ENCODE assay signal across 15 cellular contexts in genomic region chr7:24858108-24858977, GRCh38.
DNase-seq lines count a peak whose midpoint lies in the region; ATAC-seq and TF ChIP-seq lines count a peak whose summit lies in the region.
"Had no signal": no experiment of that assay in that cellular context is flagged by ENCODE, and none has a peak within 500 bp of the region (broad histone marks: within the 10 kb centered on the region; RNA-seq: fewer than 3 reads in every experiment).

No MANE protein-coding gene starts in this region.

- POLR2A ChIA-PET in activated CD8-positive, alpha-beta T cell treated with anti-CD3 and anti-CD28 coated beads, Interleukin-2, amount 10 ng/mL, durations not matched to agents 7 days and 5 days (lab: Charles Lee): interaction anchor here (1.4 kb wide), 1 partner anchor 20 kb away, joined by 3 read pairs; no protein-coding TSS in a partner anchor

- H3K27me3 ChIP-seq in H7 (ENCODE audit: control insufficient read depth, insufficient read depth, low read length): no peaks in the 10 kb centered on the region
- H3K27me3 ChIP-seq in vagina: no peaks in the 10 kb centered on the region
- H3K27me3 ChIP-seq: BLaER1 had no signal

- H3K4me1 Mint-ChIP-seq in activated CD8-positive, alpha-beta T cell treated with anti-CD3 and anti-CD28 coated beads, Interleukin-2, amount 10 ng/mL, durations not matched to agents 7 days and 5 days (ENCODE audit: low read depth): peaks cover 11% of the 10 kb centered on the region

- no peaks in the 10 kb centered on the region for H3K9me3 ChIP-seq in vagina

- intact Hi-C loops in vagina (cut with DNase I): no loop called here

- no peak overlapping the region for H3K4me3 Mint-ChIP-seq in activated CD8-positive, alpha-beta T cell treated with anti-CD3 and anti-CD28 coated beads, Interleukin-2, amount 10 ng/mL, durations not matched to agents 7 days and 5 days

- CTCF ChIA-PET in activated CD8-positive, alpha-beta T cell treated with anti-CD3 and anti-CD28 coated beads, Interleukin-2, amount 10 ng/mL, durations not matched to agents 7 days and 5 days (lab: Charles Lee): no interaction called here

- H3K9me3 Mint-ChIP-seq in activated CD8-positive, alpha-beta T cell treated with anti-CD3 and anti-CD28 coated beads, Interleukin-2, amount 10 ng/mL, durations not matched to agents 7 days and 5 days (ENCODE audit: insufficient read depth): no peaks in the 10 kb centered on the region

- ATAC-seq in esophagus mucosa: no peak
- ATAC-seq in activated CD8-positive, alpha-beta T cell treated with anti-CD3 and anti-CD28 coated beads, Interleukin-2, amount 10 ng/mL, durations not matched to agents 7 days and 5 days: no peak
- ATAC-seq: Panc1 had no signal

- H3K36me3 ChIP-seq in H7 (replicated peaks; ENCODE audit: control insufficient read depth, insufficient read depth, low read length) (no peaks in the 10 kb centered on the region), vagina (peaks cover 0 to 2% of the 10 kb centered on the region in 2 donors)

- peak; percentile 26 for DNase-seq in H7
- DNase-seq in M059J (ENCODE audit: low read depth): peak; percentile 29
- peak; percentile 92 for DNase-seq in islet precursor cell
- DNase-seq in renal cortical epithelial cell (ENCODE audit: low read depth): peak; percentile 43
- DNase-seq in vagina (ENCODE audit: extremely low spot score in 2 of 2): no peak
- no peak for DNase-seq in activated CD8-positive, alpha-beta T cell treated with anti-CD3 and anti-CD28 coated beads, Interleukin-2, amount 10 ng/mL, durations not matched to agents 7 days and 5 days
- DNase-seq: DMS153, KG1, MM.1S, NCI-H1105, NCI-H1694 treated with DMSO at 0.1 percent for 48 hours, Right ventricle myocardium superior had no signal

- H3K27me3 Mint-ChIP-seq in activated CD8-positive, alpha-beta T cell treated with anti-CD3 and anti-CD28 coated beads, Interleukin-2, amount 10 ng/mL, durations not matched to agents 7 days and 5 days (ENCODE audit: low read depth): no peaks in the 10 kb centered on the region

- TF ChIP-seq CTCF in vagina (IDR thresholded peaks at IDR 0.05): no peak

- peaks cover 74% of the 10 kb centered on the region for H3K36me3 Mint-ChIP-seq in activated CD8-positive, alpha-beta T cell treated with anti-CD3 and anti-CD28 coated beads, Interleukin-2, amount 10 ng/mL, durations not matched to agents 7 days and 5 days (ENCODE audit: low read depth)

- no peak overlapping the region for H3K27ac Mint-ChIP-seq in activated CD8-positive, alpha-beta T cell treated with anti-CD3 and anti-CD28 coated beads, Interleukin-2, amount 10 ng/mL, durations not matched to agents 7 days and 5 days

- H3K4me3 ChIP-seq in H7 (ENCODE audit: insufficient read depth, low read depth, low read length) (no peak overlapping the region), vagina (no peak overlapping the region)
- H3K4me3 ChIP-seq: BLaER1 had no signal

- no peak overlapping the region for H3K27ac ChIP-seq in vagina
- H3K27ac ChIP-seq: BLaER1 had no signal

- no peak for TF ChIP-seq POLR2A in vagina (IDR thresholded peaks at IDR 0.05)

- H3K4me1 ChIP-seq in vagina: peaks cover 7% of the 10 kb centered on the region
- H3K4me1 ChIP-seq: BLaER1 had no signal

Comparison
In these comparisons a context has a peak if more than half of its experiments do, and no peak if none do; other contexts are left out.
1. DNase-seq: peak in H7 (single experiment), M059J (single experiment), islet precursor cell (single experiment) and renal cortical epithelial cell (single experiment); none in vagina (0 of 2) and activated CD8-positive, alpha-beta T cell treated with anti-CD3 and anti-CD28 coated beads, Interleukin-2, amount 10 ng/mL, durations not matched to agents 7 days and 5 days (single experiment).